Comparison of ENCODE assay signal across 14 cellular contexts in the genomic region with DNA sequence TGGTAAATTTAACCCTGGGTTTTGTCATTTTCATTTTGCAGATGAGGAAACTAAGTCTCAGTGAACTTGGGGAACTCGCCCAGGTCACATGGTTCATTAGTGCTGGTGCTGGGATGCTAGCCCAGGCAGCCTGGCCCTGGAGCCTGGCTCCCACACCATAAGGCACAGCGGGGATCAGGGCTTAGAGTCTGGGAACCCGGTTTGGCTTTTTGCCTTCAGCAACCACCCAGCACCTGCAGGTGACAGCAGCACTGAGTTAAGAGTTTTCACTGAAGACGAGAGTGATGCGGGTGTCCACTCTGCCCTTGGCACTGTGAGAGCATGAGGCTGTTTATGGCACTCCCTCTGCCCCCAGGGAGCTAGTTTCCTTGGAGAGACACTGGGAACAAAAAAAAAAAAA.
"Had no signal": no experiment of that assay in that cellular context is flagged by ENCODE, and none has a peak within 500 bp of the region (broad histone marks: within the 10 kb centered on the region; RNA-seq: fewer than 3 reads in every experiment).

No MANE protein-coding gene starts in this region.

- H3K27me3 ChIP-seq: colonic mucosa, suprapubic skin had no signal

- H3K9me3 ChIP-seq: colonic mucosa, suprapubic skin had no signal

- DNase-seq: activated CD4-positive, alpha-beta memory T cell treated with anti-CD3 and anti-CD28 coated beads for 36 hours; activated effector memory CD4-positive, alpha-beta T cell treated with anti-CD3 and anti-CD28 coated beads, Interleukin-2, amount 50 U/mL, for 16 hours; activated T-cell treated with anti-CD3 and anti-CD28 coated beads, Interleukin-2, amount 50 U/mL, for 4 hours; effector CD4-positive, alpha-beta T cell; hippocampal formation; natural killer cell; stimulated activated CD4-positive, alpha-beta T cell treated with anti-CD3 and anti-CD28 coated beads, Interleukin-12 subunit alpha, Interleukin-12 subunit beta, amount 100 ng/mL, for 4 hours; stimulated activated naive CD4-positive, alpha-beta T cell treated with Interleukin-2 at 50 U/mL for 16 hours; T-cell had no signal

- H3K27ac ChIP-seq: suprapubic skin, VCaP had no signal

- H3K36me3 Mint-ChIP-seq: activated CD4-positive, alpha-beta memory T cell treated with anti-CD3 and anti-CD28 coated beads for 36 hours; activated naive CD8-positive, alpha-beta T cell; natural killer cell; T-cell had no signal

- H3K27me3 Mint-ChIP-seq: activated CD4-positive, alpha-beta memory T cell treated with anti-CD3 and anti-CD28 coated beads for 36 hours; activated naive CD8-positive, alpha-beta T cell; progenitor cell of endocrine pancreas; T-cell had no signal

- H3K4me3 Mint-ChIP-seq: activated CD4-positive, alpha-beta memory T cell treated with anti-CD3 and anti-CD28 coated beads for 36 hours; activated naive CD8-positive, alpha-beta T cell; activated T-cell treated with anti-CD3 and anti-CD28 coated beads, Interleukin-2, amount 50 U/mL, for 4 hours; natural killer cell; T-cell had no signal

- H3K4me3 ChIP-seq: colonic mucosa, suprapubic skin had no signal

- H3K9me3 Mint-ChIP-seq: activated T-cell treated with anti-CD3 and anti-CD28 coated beads, Interleukin-2, amount 50 U/mL, for 4 hours; natural killer cell; T-cell had no signal

- H3K36me3 ChIP-seq: colonic mucosa had no signal

- H3K27ac Mint-ChIP-seq: activated CD4-positive, alpha-beta memory T cell treated with anti-CD3 and anti-CD28 coated beads for 36 hours; activated naive CD8-positive, alpha-beta T cell; natural killer cell had no signal

- ATAC-seq: activated T-cell treated with anti-CD3 and anti-CD28 coated beads, Interleukin-2, amount 50 U/mL, for 4 hours; natural killer cell; T-cell had no signal
